7 cellular contexts compared by ENCODE assay signal in the genomic region with DNA sequence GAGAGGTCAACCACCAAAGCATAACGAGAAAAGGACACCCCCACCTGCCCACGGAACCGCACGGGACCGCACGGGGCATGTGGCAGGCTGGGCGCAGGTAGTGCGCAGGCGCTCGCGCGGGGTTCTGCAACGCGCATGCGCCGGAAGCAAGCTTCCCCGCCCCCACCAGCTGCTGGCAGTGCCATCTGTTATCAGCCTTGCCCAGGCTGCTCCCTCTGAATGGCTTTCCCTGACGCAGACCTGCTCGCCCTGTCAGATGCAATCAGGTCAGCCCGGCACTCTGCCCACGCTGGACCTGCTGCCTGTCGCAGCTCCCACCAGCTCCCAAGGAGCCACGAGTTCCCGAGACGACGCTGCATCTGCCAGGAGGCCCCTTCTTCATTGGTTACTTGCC. TPM values are rescaled to one million over a fixed set of nuclear protein-coding genes. Genes with fewer than 3 reads are reported as not detected.
DNase-seq lines count a peak whose midpoint lies in the region; ATAC-seq lines count a peak whose summit lies in the region.

No MANE protein-coding gene starts in this region.

- no peak overlapping the region for H3K14ac ChIP-seq in mesenchymal stem cell (ENCODE audit: low read length in 2 of 2)

- H2AFZ ChIP-seq in mesenchymal stem cell (ENCODE audit: low read depth, low read length): no peak overlapping the region

- no peak overlapping the region for H2BK15ac ChIP-seq in mesenchymal stem cell (ENCODE audit: low read depth, poor library complexity, severe bottlenecking)

- no peak overlapping the region for H4K91ac ChIP-seq in mesenchymal stem cell (ENCODE audit: low read length)

- H3K79me1 ChIP-seq in mesenchymal stem cell (replicated peaks; ENCODE audit: low read length, poor library complexity, severe bottlenecking): peaks cover 54% of the 10 kb centered on the region

- WGBS in mesenchymal stem cell: 97% methylated on average over 26 of the region's 26 CpGs

- no peak overlapping the region for H3K4me3 ChIP-seq in mesenchymal stem cell (ENCODE audit: insufficient read depth in 1 of 2, low read depth in 1 of 2, low read length in 2 of 2)

- H3K18ac ChIP-seq in mesenchymal stem cell (ENCODE audit: low read depth in 1 of 2, low read length in 2 of 2): no peak overlapping the region

- H2BK12ac ChIP-seq in mesenchymal stem cell (ENCODE audit: low read length in 2 of 2): peak overlapping the region; percentile 15 to 72

- no peak overlapping the region for H2AK5ac ChIP-seq in mesenchymal stem cell (ENCODE audit: low read length, severe bottlenecking)

- H3K4me2 ChIP-seq in mesenchymal stem cell (ENCODE audit: low read length, poor library complexity, severe bottlenecking): no peak overlapping the region

- no peak overlapping the region for H3K27ac ChIP-seq in mesenchymal stem cell (ENCODE audit: low read length, poor library complexity, severe bottlenecking)

- no peaks in the 10 kb centered on the region for H3K27me3 ChIP-seq in mesenchymal stem cell (ENCODE audit: control insufficient read depth in 1 of 2, insufficient read depth in 1 of 2, low read length in 2 of 2)

- peaks cover 0 to 8% of the 10 kb centered on the region in 2 experiments for H3K36me3 ChIP-seq in mesenchymal stem cell (ENCODE audit: control insufficient read depth in 1 of 2, insufficient read depth in 2 of 2, low read depth in 1 of 2, low read length in 2 of 2)

- no peak overlapping the region for H2BK5ac ChIP-seq in mesenchymal stem cell (ENCODE audit: low read depth, low read length, poor library complexity, severe bottlenecking)

- H3K9ac ChIP-seq in mesenchymal stem cell (ENCODE audit: low read length): no peak overlapping the region

- no peaks in the 10 kb centered on the region for H3K9me3 ChIP-seq in mesenchymal stem cell (ENCODE audit: control insufficient read depth, low read length)

- peak overlapping the region; percentile 8 for H4K8ac ChIP-seq in mesenchymal stem cell (ENCODE audit: low read length)

- peak; percentile 40 for DNase-seq in NCI-H1417 treated with DMSO at 0.1 percent for 48 hours (lab: John Stamatoyannopoulos, UW)
- peak; percentile 39 for DNase-seq in activated T-cell treated with anti-CD3 and anti-CD28 coated beads for 1 hour (ENCODE audit: low read depth)
- no peak for DNase-seq in mesenchymal stem cell
- no peak for DNase-seq in NK-92 (lab: John Stamatoyannopoulos, UW; ENCODE audit: unreplicated experiment)
- DNase-seq in NOMO-1 treated with dmso at 0.1 percent for 144 hours (lab: John Stamatoyannopoulos, UW; ENCODE audit: unreplicated experiment): no peak

- H3K4me1 ChIP-seq in mesenchymal stem cell (ENCODE audit: control insufficient read depth, insufficient read depth, low read depth, low read length): peaks cover 16% of the 10 kb centered on the region

- peak; percentile 34 for ATAC-seq in GM21529 (IDR thresholded peaks at IDR 0.05; ENCODE audit: unreplicated experiment)
- no peak for ATAC-seq in GM18511 (IDR thresholded peaks at IDR 0.05; ENCODE audit: unreplicated experiment)

- H3K23ac ChIP-seq in mesenchymal stem cell (ENCODE audit: low read length in 2 of 2): no peak overlapping the region

- H2BK120ac ChIP-seq in mesenchymal stem cell (ENCODE audit: low read depth, low read length): no peak overlapping the region

- H3K4ac ChIP-seq in mesenchymal stem cell (ENCODE audit: low read depth in 1 of 2, low read length in 2 of 2): no peak overlapping the region

RNA-seq across cellular contexts. Expression of gene PTCH1, which starts 22.8 kb away (rescaled TPM):
- 8.7 TPM for polyA plus RNA-seq in mesenchymal stem cell (2013, experiment 1 of 2)
- 9.5 TPM for polyA plus RNA-seq in mesenchymal stem cell (2013, experiment 2 of 2)

Comparison
In these comparisons a context has a peak if more than half of its experiments do, and no peak if none do; other contexts are left out.
1. DNase-seq: peak in NCI-H1417 treated with DMSO at 0.1 percent for 48 hours (single experiment) and activated T-cell treated with anti-CD3 and anti-CD28 coated beads for 1 hour (single experiment); none in mesenchymal stem cell (single experiment), NK-92 (single experiment) and NOMO-1 treated with dmso at 0.1 percent for 144 hours (single experiment).